8 cellular contexts compared by ENCODE assay signal in genomic region chr15:73704869-73705645, GRCh38. TPM values are rescaled to one million over a fixed set of nuclear protein-coding genes. Genes with fewer than 3 reads are reported as not detected.
DNase-seq lines count a peak whose midpoint lies in the region; ATAC-seq and TF ChIP-seq lines count a peak whose summit lies in the region.

No MANE protein-coding gene starts in this region.

- H3K4me1 Mint-ChIP-seq in activated CD4-positive, alpha-beta memory T cell treated with anti-CD3 and anti-CD28 coated beads for 36 hours (ENCODE audit: low read depth): peaks cover 1% of the 10 kb centered on the region
- H3K4me1 Mint-ChIP-seq in effector memory CD8-positive, alpha-beta T cell (ENCODE audit: low read depth in 2 of 2): peaks cover 0 to 4% of the 10 kb centered on the region in 2 donors
- peaks cover 0 to 2% (median 0%) of the 10 kb centered on the region in 3 donors for H3K4me1 Mint-ChIP-seq in naive B cell

- H3K36me3 Mint-ChIP-seq in activated CD4-positive, alpha-beta memory T cell treated with anti-CD3 and anti-CD28 coated beads for 36 hours: no peaks in the 10 kb centered on the region
- no peaks in the 10 kb centered on the region for H3K36me3 Mint-ChIP-seq in effector memory CD8-positive, alpha-beta T cell (ENCODE audit: insufficient read depth)
- no peaks in the 10 kb centered on the region for H3K36me3 Mint-ChIP-seq in naive B cell

- no peak overlapping the region for H3K27ac ChIP-seq in stomach

- intact Hi-C loops in activated CD4-positive, alpha-beta memory T cell treated with anti-CD3 and anti-CD28 coated beads for 36 hours (cut with micrococcal nuclease): loop anchor here (5.0 kb wide), 1 partner anchor 398 kb away; no protein-coding TSS in a partner anchor
- intact Hi-C loops in stomach (cut with DNase I; ENCODE audit: low total_unique reads): loop anchor here (10.0 kb wide), 1 partner anchor 70 kb away; the partner anchor contains the start of gene NPTN

- H3K4me3 ChIP-seq in stomach: no peak overlapping the region

- peak; percentile 45 for DNase-seq in ACHN
- DNase-seq in GM19238 (ENCODE audit: insufficient read length, low spot score): peak; percentile 48
- peak; percentile 22 for DNase-seq in NCI-H510A (lab: John Stamatoyannopoulos, UW)
- peak; percentile 77 for DNase-seq in activated CD4-positive, alpha-beta memory T cell treated with anti-CD3 and anti-CD28 coated beads for 36 hours
- DNase-seq in effector memory CD8-positive, alpha-beta T cell: peak; percentile 44 to 51 (median 51)
- DNase-seq in naive B cell: peak; percentile 16
- peak; percentile 67 for DNase-seq in stomach

- ATAC-seq in effector memory CD8-positive, alpha-beta T cell (replicated peaks): peak; percentile 73
- ATAC-seq in naive B cell (ENCODE audit: low read depth in 2 of 2): peak; percentile 41 to 58
- ATAC-seq in HG03521 (IDR thresholded peaks at IDR 0.05; ENCODE audit: unreplicated experiment): no peak

- H3K9me3 ChIP-seq in stomach: no peaks in the 10 kb centered on the region

- H3K36me3 ChIP-seq in stomach: peaks cover 29 to 89% (median 89%) of the 10 kb centered on the region in 4 donors

- no peak overlapping the region for H3K4me3 Mint-ChIP-seq in activated CD4-positive, alpha-beta memory T cell treated with anti-CD3 and anti-CD28 coated beads for 36 hours
- no peak overlapping the region for H3K4me3 Mint-ChIP-seq in effector memory CD8-positive, alpha-beta T cell
- H3K4me3 Mint-ChIP-seq in naive B cell: no peak overlapping the region

- in situ Hi-C loops in ACHN (cut with HindIII; ENCODE audit: low pct_ligation_motif_present, low pct_unique_long_range_greater_than_20kb, low sequenced_read_pairs): no loop called here

- WGBS in stomach, 5 donors: 46 to 59% (median 52%) methylated on average over 13 of the region's 13 CpGs

- CTCF ChIA-PET in activated CD4-positive, alpha-beta memory T cell treated with anti-CD3 and anti-CD28 coated beads for 36 hours (lab: Charles Lee): interaction anchor here (0.6 to 18.1 kb wide), 39 partner anchors 10 to 982 kb away, joined by 3 to 437 read pairs (median 5); partner anchors contain the start of genes CD276 and NPTN

- no peak overlapping the region for H3K27ac Mint-ChIP-seq in activated CD4-positive, alpha-beta memory T cell treated with anti-CD3 and anti-CD28 coated beads for 36 hours
- no peak overlapping the region for H3K27ac Mint-ChIP-seq in effector memory CD8-positive, alpha-beta T cell
- H3K27ac Mint-ChIP-seq in naive B cell: no peak overlapping the region

- peak in 5 of 7 experiments; percentile 61 to 77 (median 70) for TF ChIP-seq CTCF in stomach (IDR thresholded peaks at IDR 0.05)

- H3K9me3 Mint-ChIP-seq in activated CD4-positive, alpha-beta memory T cell treated with anti-CD3 and anti-CD28 coated beads for 36 hours: no peaks in the 10 kb centered on the region
- no peaks in the 10 kb centered on the region for H3K9me3 Mint-ChIP-seq in effector memory CD8-positive, alpha-beta T cell
- no peaks in the 10 kb centered on the region for H3K9me3 Mint-ChIP-seq in naive B cell

- TF ChIP-seq POLR2A in stomach (IDR thresholded peaks at IDR 0.05): no peak

- H3K27me3 Mint-ChIP-seq in activated CD4-positive, alpha-beta memory T cell treated with anti-CD3 and anti-CD28 coated beads for 36 hours: peaks cover 4% of the 10 kb centered on the region
- H3K27me3 Mint-ChIP-seq in effector memory CD8-positive, alpha-beta T cell: peaks cover 35 to 85% of the 10 kb centered on the region in 2 donors
- H3K27me3 Mint-ChIP-seq in naive B cell: peaks cover 21 to 47% (median 45%) of the 10 kb centered on the region in 3 donors

- POLR2A ChIA-PET in activated CD4-positive, alpha-beta memory T cell treated with anti-CD3 and anti-CD28 coated beads for 36 hours (lab: Charles Lee): no interaction called here

- no peaks in the 10 kb centered on the region for H3K4me1 ChIP-seq in stomach

- H3K27me3 ChIP-seq in stomach: no peaks in the 10 kb centered on the region

- TF ChIP-seq EP300 in stomach (IDR thresholded peaks at IDR 0.05): no peak

RNA-seq across cellular contexts. Expression of gene CD276, which starts 20.9 kb away (rescaled TPM):
- total RNA-seq in activated CD4-positive, alpha-beta memory T cell treated with anti-CD3 and anti-CD28 coated beads for 36 hours: 1 to 10 TPM; 3.7 to 4.9 TPM
- polyA plus RNA-seq in naive B cell (ENCODE audit: low read depth in 6 of 6): not detected
- total RNA-seq in stomach: 100 to 1,000 TPM in 1 of 5 donors, 10 to 100 TPM in 4; 24.4 to 185 (median 34.4) TPM
- polyA plus RNA-seq in stomach: 10 to 100 TPM; 10.4 to 33.9 (median 19.3) TPM

RNA-seq across cellular contexts. Expression of gene INSYN1, which starts 48.1 kb away (rescaled TPM):
- not detected for total RNA-seq in activated CD4-positive, alpha-beta memory T cell treated with anti-CD3 and anti-CD28 coated beads for 36 hours
- not detected for polyA plus RNA-seq in naive B cell (ENCODE audit: low read depth in 6 of 6)
- 10 to 100 TPM in 2 of 5 donors, 1 to 10 TPM in 2, under 1 TPM in 1; 0.14 to 39.7 (median 9.3) TPM for total RNA-seq in stomach
- 10 to 100 TPM in 1 of 3 donors, 1 to 10 TPM in 2; 2.0 to 11.3 (median 5.6) TPM for polyA plus RNA-seq in stomach

Comparison
In these comparisons a context has a peak if more than half of its experiments do, and no peak if none do; other contexts are left out.
1. DNase-seq: peak in every context shown above with its lines; median percentile 77 in activated CD4-positive, alpha-beta memory T cell treated with anti-CD3 and anti-CD28 coated beads for 36 hours; 67 in stomach; 51 in effector memory CD8-positive, alpha-beta T cell; 48 in GM19238; 45 in ACHN; 22 in NCI-H510A; 16 in naive B cell.
2. RNA of gene CD276, which starts 20.9 kb away (total RNA-seq): 24.4 to 185 TPM in stomach; 3.7 to 4.9 TPM in activated CD4-positive, alpha-beta memory T cell treated with anti-CD3 and anti-CD28 coated beads for 36 hours; every median in the first group is over 4 times any median in the second.